27 cellular contexts compared by ENCODE assay signal in genomic region chr2:101870444-101870843, GRCh38.
DNase-seq lines count a peak whose midpoint lies in the region; ATAC-seq and TF ChIP-seq lines count a peak whose summit lies in the region.
"Had no signal": no experiment of that assay in that cellular context is flagged by ENCODE, and none has a peak within 500 bp of the region (broad histone marks: within the 10 kb centered on the region; RNA-seq: fewer than 3 reads in every experiment).

No MANE protein-coding gene starts in this region.

- H2BK5ac ChIP-seq in H9 (ENCODE audit: insufficient read length, low read length): no peak overlapping the region

- no peaks in the 10 kb centered on the region for H3K79me1 ChIP-seq in H9 (ENCODE audit: insufficient read depth, low read depth, low read length, poor library complexity, severe bottlenecking)

- no peaks in the 10 kb centered on the region for H3K9me3 Mint-ChIP-seq in H9
- no peaks in the 10 kb centered on the region for H3K9me3 Mint-ChIP-seq in activated naive CD4-positive, alpha-beta T cell treated with anti-CD3 and anti-CD28 coated beads, Interleukin-2, amount 10 ng/mL, durations not matched to agents 7 days and 5 days
- H3K9me3 Mint-ChIP-seq: CD8-positive, alpha-beta T cell; IgD-negative memory B cell had no signal

- no peaks in the 10 kb centered on the region for H3K23me2 ChIP-seq in H9 (ENCODE audit: insufficient read length, low read depth, low read length, poor library complexity, severe bottlenecking)

- H2BK20ac ChIP-seq in H9 (ENCODE audit: low read depth, low read length, poor library complexity, severe bottlenecking): no peak overlapping the region

- no peak for TF ChIP-seq POLR2A in thyroid gland (IDR thresholded peaks at IDR 0.05)

- intact Hi-C loops in thyroid gland (cut with DNase I): no loop called here

- H3K27ac ChIP-seq in AG04450 (ENCODE audit: low read depth, low read length) (no peak overlapping the region), H9 (ENCODE audit: insufficient read length, low read depth, low read length) (no peak overlapping the region), cingulate gyrus (ENCODE audit: low read depth, low read length) (peak overlapping the region; percentile 49), thyroid gland (no peak overlapping the region), caudate nucleus (ENCODE audit: low read depth, low read length) (no peak overlapping the region)
- H3K27ac ChIP-seq: A549, C4-2B, KMS-11, PC-9 had no signal

- H3K4ac ChIP-seq in H9 (ENCODE audit: low read depth, low read length): no peak overlapping the region

- no peak overlapping the region for H3K23ac ChIP-seq in H9 (ENCODE audit: insufficient read length, low read depth, low read length)

- no peak overlapping the region for H3K18ac ChIP-seq in H9 (ENCODE audit: insufficient read length, low read depth, low read length)

- CTCF ChIA-PET in AG04450 (lab: Charles Lee): interaction anchor here (4.2 kb wide), 1 partner anchor 14 kb away, joined by 23 read pairs; no protein-coding TSS in a partner anchor
- CTCF ChIA-PET in activated naive CD4-positive, alpha-beta T cell treated with anti-CD3 and anti-CD28 coated beads, Interleukin-2, amount 10 ng/mL, durations not matched to agents 7 days and 5 days (lab: Charles Lee): no interaction called here

- no peaks in the 10 kb centered on the region for H4K20me1 ChIP-seq in H9 (ENCODE audit: control insufficient read depth, insufficient read depth, insufficient read length)

- H3K4me1 ChIP-seq in H9 (ENCODE audit: insufficient read depth, low read length): no peaks in the 10 kb centered on the region
- no peaks in the 10 kb centered on the region for H3K4me1 ChIP-seq in thyroid gland
- H3K4me1 ChIP-seq: A549, Caco-2 had no signal

- H3T11ph ChIP-seq in H9 (ENCODE audit: low read length): no peak overlapping the region

- no peak overlapping the region for H2BK120ac ChIP-seq in H9 (ENCODE audit: low read depth, low read length, poor library complexity, severe bottlenecking)

- H3K4me3 ChIP-seq in AG04450 (ENCODE audit: low read depth, low read length) (no peak overlapping the region), thyroid gland (replicated peaks in 1 of 3) (no peak overlapping the region)
- H3K4me3 ChIP-seq: A549, PC-9 had no signal

- peaks cover 13% of the 10 kb centered on the region in 2 experiments; a peak in 3 of 4 replicates for H3K4me1 Mint-ChIP-seq in H9
- H3K4me1 Mint-ChIP-seq in activated naive CD4-positive, alpha-beta T cell treated with anti-CD3 and anti-CD28 coated beads, Interleukin-2, amount 10 ng/mL, durations not matched to agents 7 days and 5 days: no peaks in the 10 kb centered on the region
- H3K4me1 Mint-ChIP-seq: B cell had no signal

- peak overlapping the region; percentile 6 to 64 (median 13); a peak in 3 of 7 replicates for H3K27ac Mint-ChIP-seq in H9
- no peak overlapping the region for H3K27ac Mint-ChIP-seq in activated naive CD4-positive, alpha-beta T cell treated with anti-CD3 and anti-CD28 coated beads, Interleukin-2, amount 10 ng/mL, durations not matched to agents 7 days and 5 days
- H3K27ac Mint-ChIP-seq: B cell; CD8-positive, alpha-beta T cell had no signal

- H2BK12ac ChIP-seq in H9 (ENCODE audit: insufficient read length, low read depth, low read length): no peak overlapping the region

- 0 out of 2 replicates have a peak, but pooled peaks have one; percentile 2 for TF ChIP-seq CTCF in AG04450 (IDR thresholded peaks at IDR 0.05; ENCODE audit: low read depth, low read length)
- no peak for TF ChIP-seq CTCF in H9 (conservative IDR thresholded peaks at IDR 0.05)
- TF ChIP-seq CTCF in thyroid gland (IDR thresholded peaks at IDR 0.05): no peak

- DNase-seq in AG04450 (ENCODE audit: low read depth, low spot score) (no peak), H9 (no peak), left lobe of liver (ENCODE audit: low spot score) (no peak), SIG-M5 (lab: John Stamatoyannopoulos, UW) (no peak), thyroid gland (no peak), caudate nucleus (lab: John Stamatoyannopoulos, UW) (no peak)
- DNase-seq in activated naive CD4-positive, alpha-beta T cell treated with anti-CD3 and anti-CD28 coated beads, Interleukin-2, amount 10 ng/mL, durations not matched to agents 7 days and 5 days: no peak
- DNase-seq: Caco-2; CD8-positive, alpha-beta T cell; GOT3; HCEC 1CT; MM.1S; NCI-H1048; NCI-H1694; NCI-H2029 treated with DMSO at 0.1 percent for 48 hours; NCI-H524; NCI-H82; NK-92 treated with Interleukin-12 subunit alpha and Interleukin-12 subunit beta, amount 100 ng/mL, for 24 hours; PC-9; RPMI8226; SHP77 had no signal

- H4K91ac ChIP-seq in H9 (ENCODE audit: insufficient read length, low read depth, low read length): no peak overlapping the region

- no peaks in the 10 kb centered on the region for H3K27me3 ChIP-seq in AG04450 (ENCODE audit: control insufficient read depth, insufficient read depth, low read length)
- H3K27me3 ChIP-seq in H9 (ENCODE audit: insufficient read depth, low read length): no peaks in the 10 kb centered on the region
- no peaks in the 10 kb centered on the region for H3K27me3 ChIP-seq in thyroid gland

- H3K4me3 Mint-ChIP-seq in H9: no peak overlapping the region
- H3K4me3 Mint-ChIP-seq in activated naive CD4-positive, alpha-beta T cell treated with anti-CD3 and anti-CD28 coated beads, Interleukin-2, amount 10 ng/mL, durations not matched to agents 7 days and 5 days: no peak overlapping the region
- H3K4me3 Mint-ChIP-seq: B cell; CD8-positive, alpha-beta T cell had no signal

- H3K36me3 Mint-ChIP-seq in H9 (ENCODE audit: insufficient read depth in 1 of 3, low read depth in 3 of 3): peaks cover 35 to 87% (median 87%) of the 10 kb centered on the region in 3 experiments; a peak in 6 of 7 replicates
- H3K36me3 Mint-ChIP-seq in activated naive CD4-positive, alpha-beta T cell treated with anti-CD3 and anti-CD28 coated beads, Interleukin-2, amount 10 ng/mL, durations not matched to agents 7 days and 5 days: peaks cover 75% of the 10 kb centered on the region
- H3K36me3 Mint-ChIP-seq: IgD-negative memory B cell had no signal

- peak; percentile 12 for ATAC-seq in left lobe of liver
- ATAC-seq: A549; CD8-positive, alpha-beta T cell had no signal

- no peak overlapping the region for H3K4me2 ChIP-seq in H9 (ENCODE audit: insufficient read depth, insufficient read length, low read length)
- H3K4me2 ChIP-seq: A549, KMS-11, PC-9 had no signal

- H2BK15ac ChIP-seq in H9 (ENCODE audit: low read depth, low read length): no peak overlapping the region

- no peak overlapping the region for H4K5ac ChIP-seq in H9 (ENCODE audit: insufficient read length, low read depth, low read length)

- no peaks in the 10 kb centered on the region for H3K27me3 Mint-ChIP-seq in H9 (ENCODE audit: low read depth)
- H3K27me3 Mint-ChIP-seq in activated naive CD4-positive, alpha-beta T cell treated with anti-CD3 and anti-CD28 coated beads, Interleukin-2, amount 10 ng/mL, durations not matched to agents 7 days and 5 days: no peaks in the 10 kb centered on the region
- H3K27me3 Mint-ChIP-seq: B cell, IgD-negative memory B cell had no signal

- POLR2A ChIA-PET in AG04450 (lab: Yijun Ruan, JAX): no interaction called here

- no peak overlapping the region for H2AFZ ChIP-seq in H9 (ENCODE audit: low read length)
- H2AFZ ChIP-seq: PC-9 had no signal

- H3K14ac ChIP-seq in H9 (ENCODE audit: insufficient read depth, low read length): no peak overlapping the region

- H3K9ac ChIP-seq in H9 (ENCODE audit: extremely low read depth, insufficient read length, low read length): no peak overlapping the region
- H3K9ac ChIP-seq: KMS-11 had no signal

- H3K79me2 ChIP-seq in H9 (ENCODE audit: insufficient read depth, low read length): no peaks in the 10 kb centered on the region

- no peak overlapping the region for H4K8ac ChIP-seq in H9 (replicated peaks; ENCODE audit: insufficient read length, low read depth, low read length)

- H3K36me3 ChIP-seq in thyroid gland: peaks cover 27 to 40% of the 10 kb centered on the region in 2 donors

- no CpG with 5 or more reads among the region's 11 CpGs for WGBS in H9 (ENCODE audit: extremely low coverage, insufficient read length, low lambda C conversion rate)
- 95 to 98% methylated on average over 10 to 11 of the region's 11 CpGs for WGBS in thyroid gland, 2 donors

- H2AK5ac ChIP-seq in H9 (ENCODE audit: insufficient read length, low read length): no peak overlapping the region

- no peaks in the 10 kb centered on the region for H3K9me3 ChIP-seq in AG04450 (ENCODE audit: control insufficient read depth, insufficient read depth, low read length)
- no peaks in the 10 kb centered on the region for H3K9me3 ChIP-seq in H9 (ENCODE audit: control insufficient read depth, low read depth, low read length)
- H3K9me3 ChIP-seq in thyroid gland: no peaks in the 10 kb centered on the region
- H3K9me3 ChIP-seq: A549, Caco-2 had no signal

- H3K56ac ChIP-seq in H9 (ENCODE audit: insufficient read length, low read depth, low read length): no peak overlapping the region
